Comparison of ENCODE assay signal across 19 cellular contexts in genomic region chr9:80407220-80407619, GRCh38.
"Had no signal": no experiment of that assay in that cellular context is flagged by ENCODE, and none has a peak within 500 bp of the region (broad histone marks: within the 10 kb centered on the region; RNA-seq: fewer than 3 reads in every experiment).

No MANE protein-coding gene starts in this region.

- H3K27ac ChIP-seq: KMS-11 had no signal

- H3K4me2 ChIP-seq: KMS-11, SK-N-SH had no signal

- H3K9ac ChIP-seq: KMS-11, SK-N-SH had no signal

- ATAC-seq: T-helper 17 cell had no signal

- DNase-seq: IMR-90, Kasumi-1, MM.1S, NCI-H1092 treated with DMSO at 0.1 percent for 48 hours, NCI-H1436, NCI-H187, NCI-H2029, NCI-H2081 treated with DMSO at 0.1 percent for 48 hours, NCI-H2227 treated with DMSO at 0.1 percent for 48 hours, NCI-H524, NCI-H526 treated with DMSO at 0.1 percent for 48 hours, NCI-H774, Right ventricle myocardium superior, RPMI8226, SIG-M5, SK-N-SH, T-helper 1 cell, T-helper 17 cell had no signal

- H3K27ac Mint-ChIP-seq: T-helper 17 cell had no signal

- H3K4me3 Mint-ChIP-seq: T-helper 17 cell had no signal

- H3K9me3 ChIP-seq: SK-N-SH had no signal

- H3K27me3 Mint-ChIP-seq: T-helper 17 cell had no signal

- H3K9me2 ChIP-seq: SK-N-SH had no signal

- H3K4me1 Mint-ChIP-seq: T-helper 17 cell had no signal
